ENCODE assay signal across 24 cellular contexts in the genomic region with DNA sequence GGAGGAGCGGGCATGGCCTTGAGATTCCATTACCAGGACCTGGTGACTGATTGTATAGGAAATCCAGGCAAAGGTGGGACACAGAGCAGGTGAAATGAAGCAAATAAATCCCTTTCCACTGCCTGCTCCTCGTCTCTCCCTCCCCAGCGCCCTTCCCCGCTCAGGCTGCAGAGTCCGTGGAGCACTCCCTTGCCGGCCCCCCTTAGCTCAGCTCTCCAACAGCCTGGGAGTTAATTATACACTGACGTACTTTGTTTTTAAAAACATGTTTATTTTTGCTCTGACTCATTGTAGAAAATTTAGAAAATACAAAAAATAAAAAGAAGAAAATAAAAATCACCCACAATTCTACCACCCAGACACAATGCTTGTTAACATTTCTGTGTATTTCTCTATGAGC.
DNase-seq lines count a peak whose midpoint lies in the region; ATAC-seq and TF ChIP-seq lines count a peak whose summit lies in the region.
"Had no signal": no experiment of that assay in that cellular context is flagged by ENCODE, and none has a peak within 500 bp of the region (broad histone marks: within the 10 kb centered on the region; RNA-seq: fewer than 3 reads in every experiment).

No MANE protein-coding gene starts in this region.

- no peaks in the 10 kb centered on the region for H3K4me1 ChIP-seq in endodermal cell (ENCODE audit: control insufficient read depth, insufficient read depth, low read length)
- H3K4me1 ChIP-seq: foreskin keratinocyte, heart right ventricle, suprapubic skin had no signal

- H3K27me3 Mint-ChIP-seq in endodermal cell (ENCODE audit: insufficient read depth) (peaks cover 4% of the 10 kb centered on the region), nephron progenitor cell (ENCODE audit: low read depth, poor library complexity) (peaks cover 12% of the 10 kb centered on the region)

- H3K36me3 Mint-ChIP-seq in endodermal cell (ENCODE audit: low read depth) (no peaks in the 10 kb centered on the region), nephron progenitor cell (ENCODE audit: low read depth) (no peaks in the 10 kb centered on the region)
- H3K36me3 Mint-ChIP-seq: brain; stimulated activated memory B cell treated with anti-CD40 and anti-IgM and Interleukin-4, amounts not matched to agents 10 μg/mL and 1 μg/mL and 100 μg/mL, for 72 hours had no signal

- H3K4me3 Mint-ChIP-seq in endodermal cell (no peak overlapping the region), nephron progenitor cell (no peak overlapping the region)
- H3K4me3 Mint-ChIP-seq: activated CD4-positive, alpha-beta T cell treated with anti-CD3 and anti-CD28 coated beads, Interleukin-2, amount 10 ng/mL, durations not matched to agents 7 days and 5 days; HFFc6; stimulated activated memory B cell treated with anti-CD40 and anti-IgM and Interleukin-4, amounts not matched to agents 10 μg/mL and 1 μg/mL and 100 μg/mL, for 72 hours had no signal

- H3K27me3 ChIP-seq in endodermal cell (ENCODE audit: control insufficient read depth, insufficient read depth, low read length, poor library complexity, severe bottlenecking): no peaks in the 10 kb centered on the region

- TF ChIP-seq CTCF in endodermal cell (conservative IDR thresholded peaks at IDR 0.05) (no peak), nephron progenitor cell (IDR thresholded peaks at IDR 0.05) (no peak), GM20000 (IDR thresholded peaks at IDR 0.05; ENCODE audit: extremely low read depth, missing control alignments) (no peak)

- no peak overlapping the region for H3K4me3 ChIP-seq in endodermal cell (ENCODE audit: low read length)
- H3K4me3 ChIP-seq: heart right ventricle, MG63, suprapubic skin had no signal

- DNase-seq in EH (ENCODE audit: low read depth) (peak; percentile 24), NCI-H2171 treated with DMSO at 0.1 percent for 48 hours (lab: John Stamatoyannopoulos, UW) (peak; percentile 32), endodermal cell (peak; percentile 33), nephron progenitor cell (no peak), GM20000 (ENCODE audit: low spot score) (no peak), SW480 (ENCODE audit: low spot score) (no peak)
- DNase-seq: ACHN; activated CD4-positive, alpha-beta T cell treated with anti-CD3 and anti-CD28 coated beads, Interleukin-2, amount 10 ng/mL, durations not matched to agents 7 days and 5 days; foreskin keratinocyte; heart right ventricle; HFFc6; left colon; mesendoderm; MG63; NCI-H146; SK-N-SH; stimulated activated CD4-positive, alpha-beta T cell treated with anti-CD3 and anti-CD28 coated beads, Interleukin-4, amount 100 ng/mL, for 1 hour; T-helper 2 cell had no signal

- H3K36me3 ChIP-seq in endodermal cell (ENCODE audit: control insufficient read depth, insufficient read depth, low read length): no peaks in the 10 kb centered on the region
- H3K36me3 ChIP-seq: heart right ventricle, MG63, suprapubic skin had no signal

- no peak overlapping the region for H3K27ac ChIP-seq in endodermal cell (ENCODE audit: low read depth, low read length)
- H3K27ac ChIP-seq: epithelial cell of prostate, foreskin keratinocyte, heart right ventricle, suprapubic skin had no signal

- H3K4me1 Mint-ChIP-seq in endodermal cell: no peaks in the 10 kb centered on the region
- no peaks in the 10 kb centered on the region for H3K4me1 Mint-ChIP-seq in nephron progenitor cell
- H3K4me1 Mint-ChIP-seq: stimulated activated memory B cell treated with anti-CD40 and anti-IgM and Interleukin-4, amounts not matched to agents 10 μg/mL and 1 μg/mL and 100 μg/mL, for 72 hours had no signal

- WGBS in endodermal cell (ENCODE audit: insufficient coverage in 1 of 2, insufficient read length in 1 of 2), 2 experiments: 79 to 91% methylated on average over 4 to 6 of the region's 7 CpGs

- ATAC-seq in GM18870 (IDR thresholded peaks at IDR 0.05; ENCODE audit: unreplicated experiment): no peak
- no peak for ATAC-seq in HG03108 (IDR thresholded peaks at IDR 0.05; ENCODE audit: unreplicated experiment)
- ATAC-seq: foreskin keratinocyte; heart right ventricle; left colon; stimulated activated memory B cell treated with anti-CD40 and anti-IgM and Interleukin-4, amounts not matched to agents 10 μg/mL and 1 μg/mL and 100 μg/mL, for 72 hours had no signal

- H3K27ac Mint-ChIP-seq in endodermal cell (no peak overlapping the region), nephron progenitor cell (peak overlapping the region; percentile 33)
- H3K27ac Mint-ChIP-seq: activated CD4-positive, alpha-beta T cell treated with anti-CD3 and anti-CD28 coated beads, Interleukin-2, amount 10 ng/mL, durations not matched to agents 7 days and 5 days; HFFc6; stimulated activated memory B cell treated with anti-CD40 and anti-IgM and Interleukin-4, amounts not matched to agents 10 μg/mL and 1 μg/mL and 100 μg/mL, for 72 hours had no signal

- no peak overlapping the region for H3K9ac ChIP-seq in endodermal cell (ENCODE audit: extremely low read depth, low read length, poor library complexity, severe bottlenecking)
- H3K9ac ChIP-seq: SK-N-SH had no signal

- H3K9me3 Mint-ChIP-seq in endodermal cell (no peaks in the 10 kb centered on the region), nephron progenitor cell (no peaks in the 10 kb centered on the region)
- H3K9me3 Mint-ChIP-seq: activated CD4-positive, alpha-beta T cell treated with anti-CD3 and anti-CD28 coated beads, Interleukin-2, amount 10 ng/mL, durations not matched to agents 7 days and 5 days; HFFc6 had no signal

- H3K9me3 ChIP-seq in endodermal cell (ENCODE audit: control insufficient read depth, low read length): no peaks in the 10 kb centered on the region
- H3K9me3 ChIP-seq: heart right ventricle, MG63, SK-N-SH, suprapubic skin had no signal

Comparison
In these comparisons a context has a peak if more than half of its experiments do, and no peak if none do; other contexts are left out.
1. DNase-seq: peak in EH (single experiment), NCI-H2171 treated with DMSO at 0.1 percent for 48 hours (single experiment) and endodermal cell (single experiment); none in nephron progenitor cell (single experiment), GM20000 (single experiment) and SW480 (single experiment).